ENCODE assay signal across 8 cellular contexts in the genomic region with DNA sequence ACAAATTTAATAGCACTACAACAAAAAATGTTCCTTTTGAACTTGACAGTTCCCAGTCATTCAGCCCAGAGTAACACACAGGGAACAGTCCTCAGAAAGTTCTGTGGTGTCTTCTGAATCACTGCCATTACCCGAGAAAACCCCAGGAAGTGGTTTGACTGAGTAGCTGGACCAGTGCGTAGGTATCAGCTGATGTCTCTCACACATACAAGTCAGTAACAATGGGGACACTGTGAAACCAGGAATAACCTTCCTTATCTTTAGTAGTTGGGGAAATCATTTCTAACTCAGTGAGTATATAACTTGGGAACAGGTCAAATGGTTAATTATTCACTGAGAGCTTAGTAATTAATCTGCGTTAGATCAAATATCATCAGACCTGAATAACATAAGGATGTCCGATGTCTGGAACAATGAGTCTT.
DNase-seq lines count a peak whose midpoint lies in the region; ATAC-seq and TF ChIP-seq lines count a peak whose summit lies in the region.

No MANE protein-coding gene starts in this region.

- TF ChIP-seq EP300 in esophagus muscularis mucosa (IDR thresholded peaks at IDR 0.05): no peak

- H3K27me3 ChIP-seq in ACC112 (ENCODE audit: insufficient read depth, low read length) (no peaks in the 10 kb centered on the region), esophagus muscularis mucosa (no peaks in the 10 kb centered on the region)

- no peaks in the 10 kb centered on the region for H3K27me3 Mint-ChIP-seq in progenitor cell of endocrine pancreas

- DNase-seq in esophagus muscularis mucosa (ENCODE audit: extremely low spot score): no peak
- DNase-seq in progenitor cell of endocrine pancreas (ENCODE audit: low spot score, unreplicated experiment): no peak
- DNase-seq in DMS79 (lab: John Stamatoyannopoulos, UW): no peak
- DNase-seq in DMS79 treated with DMSO at 0.1 percent for 48 hours (lab: John Stamatoyannopoulos, UW): no peak

- H3K79me2 ChIP-seq in ACC112 (ENCODE audit: control insufficient read depth, insufficient read depth, low read length, unreplicated experiment): peaks cover 34% of the 10 kb centered on the region

- no peaks in the 10 kb centered on the region for H3K36me3 ChIP-seq in ACC112 (ENCODE audit: insufficient read depth, low read length)
- no peaks in the 10 kb centered on the region for H3K36me3 ChIP-seq in esophagus muscularis mucosa

- H3K4me3 ChIP-seq in ACC112 (ENCODE audit: low read depth, low read length) (peak overlapping the region; percentile 2; the same call in 1 of the 2 replicates), esophagus muscularis mucosa (no peak overlapping the region)

- intact Hi-C loops in esophagus muscularis mucosa (cut with DNase I): no loop called here

- H3K9me3 Mint-ChIP-seq in progenitor cell of endocrine pancreas (ENCODE audit: low read depth): no peaks in the 10 kb centered on the region

- peak overlapping the region; percentile 4 for H2AFZ ChIP-seq in ACC112 (ENCODE audit: low read length, unreplicated experiment)

- TF ChIP-seq CTCF in esophagus muscularis mucosa (IDR thresholded peaks at IDR 0.05) (no peak), progenitor cell of endocrine pancreas (IDR thresholded peaks at IDR 0.05; ENCODE audit: unreplicated experiment) (no peak)

- ATAC-seq in GM19025 (IDR thresholded peaks at IDR 0.05; ENCODE audit: low read depth, unreplicated experiment) (peak; percentile 97), HG03175 (IDR thresholded peaks at IDR 0.05; ENCODE audit: unreplicated experiment) (peak; percentile 81)
- peak; percentile 88 to 93 for ATAC-seq in activated CD4-positive, CD25-positive, alpha-beta regulatory T cell treated with anti-CD3 and anti-CD28 coated beads, Interleukin-2, amount 50 U/mL, for 24 hours

- H3K4me1 Mint-ChIP-seq in progenitor cell of endocrine pancreas (ENCODE audit: low read depth): peaks cover 56% of the 10 kb centered on the region

- no peaks in the 10 kb centered on the region for H3K9me3 ChIP-seq in esophagus muscularis mucosa

- H3K36me3 Mint-ChIP-seq in progenitor cell of endocrine pancreas (ENCODE audit: insufficient read depth): no peaks in the 10 kb centered on the region

- H3K4me1 ChIP-seq in ACC112 (ENCODE audit: control insufficient read depth, insufficient read depth, low read length, unreplicated experiment) (peaks cover 57% of the 10 kb centered on the region), esophagus muscularis mucosa (peaks cover 32 to 55% (median 36%) of the 10 kb centered on the region in 4 donors)

- H3K27ac ChIP-seq in ACC112 (ENCODE audit: low read depth, low read length): peak overlapping the region; percentile 68
- H3K27ac ChIP-seq in esophagus muscularis mucosa (replicated peaks in 1 of 4): peak overlapping the region; percentile 1 to 59 (median 24)

- 63% methylated on average over 4 of the region's 4 CpGs for WGBS in esophagus muscularis mucosa

- TF ChIP-seq POLR2A in esophagus muscularis mucosa (IDR thresholded peaks at IDR 0.05; ENCODE audit: low read depth): no peak

- H3K4me3 Mint-ChIP-seq in progenitor cell of endocrine pancreas (ENCODE audit: low read depth): no peak overlapping the region

- peak overlapping the region; percentile 84 for H3K27ac Mint-ChIP-seq in progenitor cell of endocrine pancreas
